Comparison of ENCODE assay signal across 1 cellular context in genomic region chr14:100989924-100990323, GRCh38.
TF ChIP-seq lines count a peak whose summit lies in the region.

No MANE protein-coding gene starts in this region.

TF ChIP-seq in A549, 52 proteins besides CTCF, POLR2A, EP300 and RAD21 (continued from another document):
- no peak for TF ChIP-seq REST (IDR thresholded peaks at IDR 0.05)
- no peak for TF ChIP-seq GATA3 (IDR thresholded peaks at IDR 0.05; ENCODE audit: borderline replicate concordance)
- no peak for TF ChIP-seq HOXB13 (CRISPR knock-in tag; IDR thresholded peaks at IDR 0.05; ENCODE audit: low read depth)
TF ChIP-seq in A549: peak in this region for 2.
